ENCODE assay signal across 9 cellular contexts in the genomic region with DNA sequence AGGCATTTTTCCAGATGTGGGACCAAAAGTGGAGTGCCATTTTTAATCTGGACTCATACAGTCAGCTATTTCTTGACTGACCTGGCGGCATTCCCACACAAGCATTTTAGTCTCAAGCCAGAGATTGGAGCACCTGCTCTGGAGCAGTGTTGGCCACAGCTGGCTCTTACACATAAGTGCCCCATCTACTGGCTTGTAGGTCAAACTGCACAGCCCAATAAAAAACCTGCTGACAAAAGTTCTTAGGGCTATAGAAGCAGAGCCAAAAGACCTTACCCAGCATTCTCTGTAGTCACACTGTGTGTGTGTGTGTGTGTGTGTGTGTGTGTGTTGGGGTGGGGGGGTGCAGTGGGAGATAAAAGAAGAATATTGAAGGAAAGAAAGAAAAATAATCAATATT. TPM values are rescaled to one million over a fixed set of nuclear protein-coding genes. Genes with fewer than 3 reads are reported as not detected.
A peak's percentile ranks its signal among the peaks of the same experiment; 100 is the strongest.
DNase-seq lines count a peak whose midpoint lies in the region; ATAC-seq, FAIRE-seq and TF ChIP-seq lines count a peak whose summit lies in the region.
"Had no signal": no experiment of that assay in that cellular context is flagged by ENCODE, and none has a peak within 500 bp of the region (broad histone marks: within the 10 kb centered on the region; RNA-seq: fewer than 3 reads in every experiment).

No MANE protein-coding gene starts in this region.

- peak; percentile 58 for TF ChIP-seq CTCF in AG04450 (IDR thresholded peaks at IDR 0.05; ENCODE audit: low read depth, low read length)
- TF ChIP-seq CTCF in glutamatergic neuron (IDR thresholded peaks at IDR 0.05; ENCODE audit: partially characterized antibody, unreplicated experiment) = no peak

- peaks cover 2% of the 10 kb centered on the region for H3K27me3 Mint-ChIP-seq in glutamatergic neuron (ENCODE audit: unreplicated experiment)

- DNase-seq in AG04450 (ENCODE audit: low read depth, low spot score) = no peak
- DNase-seq in GM12891 (ENCODE audit: insufficient read length, low spot score) = no peak
- peak; percentile 37 for DNase-seq in NCI-H460 (ENCODE audit: extremely low read depth, low read depth)
- DNase-seq in dermis blood vessel endothelial cell = peak; percentile 64
- peak; percentile 24 for DNase-seq in small intestine
- no peak for DNase-seq in glutamatergic neuron
- DNase-seq in stimulated activated CD4-positive, alpha-beta T cell treated with anti-CD3 and anti-CD28 coated beads, Interleukin-4, amount 100 ng/mL, for 24 hours = no peak

- peak; percentile 87 for ATAC-seq in HG02623 (IDR thresholded peaks at IDR 0.05; ENCODE audit: unreplicated experiment)

- H3K9me3 ChIP-seq in AG04450 (ENCODE audit: control insufficient read depth, insufficient read depth, low read length) (peaks cover 6% of the 10 kb centered on the region), small intestine (ENCODE audit: control insufficient read depth, low read depth) (no peaks in the 10 kb centered on the region)

- H3K4me1 ChIP-seq in small intestine (ENCODE audit: control insufficient read depth in 2 of 2, insufficient read depth in 1 of 2, low read depth in 1 of 2, low read length in 1 of 2) = no peaks in the 10 kb centered on the region

- H3K4me3 Mint-ChIP-seq in glutamatergic neuron (ENCODE audit: unreplicated experiment) = no peak overlapping the region
- H3K4me3 Mint-ChIP-seq: immature natural killer cell had no signal

- no peak overlapping the region for H3K27ac Mint-ChIP-seq in glutamatergic neuron (ENCODE audit: unreplicated experiment)
- H3K27ac Mint-ChIP-seq: immature natural killer cell had no signal

- CTCF ChIA-PET in AG04450 (lab: Charles Lee) = interaction anchor here (0.6 to 1.6 kb wide), 10 partner anchors 9 to 354 kb away, joined by 3 to 13 read pairs (median 3); no protein-coding TSS in a partner anchor

- H3K27ac ChIP-seq in AG04450 (ENCODE audit: low read depth, low read length) = no peak overlapping the region
- H3K27ac ChIP-seq in small intestine (ENCODE audit: low read depth in 1 of 2, low read length in 1 of 2) = no peak overlapping the region

- FAIRE-seq in GM12891 (lab: Jason Lieb, UNC) (peak; percentile 72), small intestine (lab: Jason Lieb, UNC) (no peak)

- H3K27me3 ChIP-seq in AG04450 (ENCODE audit: control insufficient read depth, insufficient read depth, low read length) (peaks cover 14% of the 10 kb centered on the region), small intestine (ENCODE audit: control insufficient read depth in 2 of 2, insufficient read depth in 2 of 2, low read length in 2 of 2) (peaks cover 0 to 6% of the 10 kb centered on the region in 2 donors)

- H3K4me1 Mint-ChIP-seq in glutamatergic neuron (ENCODE audit: low read depth, unreplicated experiment) = no peaks in the 10 kb centered on the region
- H3K4me1 Mint-ChIP-seq: immature natural killer cell had no signal

- no peaks in the 10 kb centered on the region for H3K36me3 ChIP-seq in small intestine (ENCODE audit: control insufficient read depth in 2 of 2, insufficient read depth in 2 of 2, low read length in 2 of 2)

- peaks cover 7% of the 10 kb centered on the region for H3K9me3 Mint-ChIP-seq in glutamatergic neuron (ENCODE audit: unreplicated experiment)

- TF ChIP-seq POLR2A in GM12891 (IDR thresholded peaks at IDR 0.05; ENCODE audit: low read depth, low read length) = no peak

- H3K4me3 ChIP-seq in AG04450 (ENCODE audit: low read depth, low read length) (no peak overlapping the region), small intestine (ENCODE audit: low read depth in 1 of 2, low read length in 2 of 2) (no peak overlapping the region)

- peaks cover 23% of the 10 kb centered on the region for H3K36me3 Mint-ChIP-seq in glutamatergic neuron (ENCODE audit: unreplicated experiment)

- WGBS in small intestine, 3 donors = 50 to 85% (median 57%) methylated on average over 1 of the region's 1 CpG

- POLR2A ChIA-PET in AG04450 (lab: Yijun Ruan, JAX) = interaction anchor here (0.6 to 1.1 kb wide), 3 partner anchors 18 to 319 kb away, joined by 3 to 5 read pairs (median 3); a partner anchor contains a TSS

TF ChIP-seq in GM12891, 5 proteins besides CTCF, POLR2A, EP300 and RAD21:
- TF ChIP-seq POLR2AphosphoS5 (IDR thresholded peaks at IDR 0.05; ENCODE audit: low read depth, low read length) = no peak
- TF ChIP-seq TAF1 (IDR thresholded peaks at IDR 0.05; ENCODE audit: low read depth, low read length) = no peak
- no peak for TF ChIP-seq SPI1 (IDR thresholded peaks at IDR 0.05; ENCODE audit: low read depth, low read length)
- no peak for TF ChIP-seq POU2F2 (IDR thresholded peaks at IDR 0.05; ENCODE audit: low read depth, low read length)
- no peak for TF ChIP-seq PAX5 (IDR thresholded peaks at IDR 0.05; ENCODE audit: insufficient read depth, low read length, severe bottlenecking)

RNA-seq across cellular contexts. Expression of a gene that starts 38.6 kb away (rescaled TPM):
- polyA plus RNA-seq in AG04450 (2011; rRNA removed) (35.8 and 55.8 TPM in 2 replicates), small intestine (10 to 100 TPM; 25.3 to 29.2 (median 25.7) TPM)
- 24.4 and 52.7 TPM in 2 replicates for polyA minus RNA-seq in AG04450 (2011; rRNA and poly(A)+ RNA removed)
- 22.1 TPM for polyA plus RNA-seq in GM12891 (2012; ENCODE audit: low read depth, missing spikeins)
- total RNA-seq in NCI-H460 (2014; rRNA removed; shearing (Covaris generic)) = 73.5 and 86.9 TPM in 2 replicates
- polyA plus RNA-seq in NCI-H460 (2014; cell fraction: nucleus; rRNA removed) = 42.6 and 67.0 TPM in 2 replicates
- total RNA-seq in dermis blood vessel endothelial cell (76.6 and 80.3 TPM in 2 replicates), glutamatergic neuron (ENCODE audit: unreplicated experiment) (113 TPM)

Comparison
In these comparisons a context has a peak if more than half of its experiments do, and no peak if none do; other contexts are left out.
1. DNase-seq: peak in NCI-H460 (single experiment), dermis blood vessel endothelial cell (single experiment) and small intestine (single experiment); none in AG04450 (single experiment), GM12891 (single experiment), glutamatergic neuron (single experiment) and stimulated activated CD4-positive, alpha-beta T cell treated with anti-CD3 and anti-CD28 coated beads, Interleukin-4, amount 100 ng/mL, for 24 hours (single experiment).